Comparison of ENCODE assay signal across 8 cellular contexts in genomic region chr9:95167998-95168397, GRCh38.
DNase-seq lines count a peak whose midpoint lies in the region; ATAC-seq and TF ChIP-seq lines count a peak whose summit lies in the region.

No MANE protein-coding gene starts in this region.

- H2AFZ ChIP-seq in SK-N-SH (ENCODE audit: low read depth), result 0 out of 2 replicates have a peak overlapping the region, but pooled peaks have one; percentile 29

- DNase-seq in EH (ENCODE audit: low read depth) (peak; percentile 90), KBM-7 (peak; percentile 70), SK-N-SH (peak; percentile 26), amniotic stem cell (lab: John Stamatoyannopoulos, UW) (peak; percentile 85), immature natural killer cell (peak; percentile 24 to 50 (median 35))
- DNase-seq in stimulated activated CD4-positive, alpha-beta T cell treated with anti-CD3 and anti-CD28 coated beads, Interleukin-4, amount 100 ng/mL, for 4 hours, result peak; percentile 22 to 24

- H3K4me3 ChIP-seq in SK-N-SH (ENCODE audit: low read depth in 2 of 2, low read length in 1 of 2), result no peak overlapping the region

- WGBS in SK-N-SH (ENCODE audit: low lambda C conversion rate), result 58% methylated on average over 4 of the region's 4 CpGs

- POLR2A ChIA-PET in SK-N-SH (lab: Yijun Ruan, JAX), result no interaction called here

- peaks cover 4% of the 10 kb centered on the region; the same call in 1 of the 2 replicates for H3K9me3 ChIP-seq in SK-N-SH

- H3K27me3 ChIP-seq in SK-N-SH (ENCODE audit: insufficient read depth), result no peaks in the 10 kb centered on the region

- peak; percentile 74 for TF ChIP-seq CTCF in SK-N-SH (IDR thresholded peaks at IDR 0.05)

- H3K9me2 ChIP-seq in SK-N-SH, result no peaks in the 10 kb centered on the region

- no peaks in the 10 kb centered on the region for H3K79me2 ChIP-seq in SK-N-SH (ENCODE audit: insufficient read depth)

- H3F3A ChIP-seq in SK-N-SH (replicated peaks; ENCODE audit: insufficient read depth), result peaks cover 10% of the 10 kb centered on the region

- H3K4me2 ChIP-seq in SK-N-SH, result no peak overlapping the region

- ATAC-seq in HG03565 (IDR thresholded peaks at IDR 0.05; ENCODE audit: unreplicated experiment) (no peak), HG02678 (IDR thresholded peaks at IDR 0.05; ENCODE audit: unreplicated experiment) (no peak)

- CTCF ChIA-PET in SK-N-SH (lab: Yijun Ruan, JAX), result interaction anchor here (0.7 to 2.3 kb wide), 15 partner anchors 8 to 499 kb away, joined by 3 to 10 read pairs (median 3); no protein-coding TSS in a partner anchor

- peak; percentile 66 for TF ChIP-seq RAD21 in SK-N-SH (IDR thresholded peaks at IDR 0.05; ENCODE audit: low read length)

- no peak overlapping the region for H3K4me3 Mint-ChIP-seq in immature natural killer cell

- H3K36me3 ChIP-seq in SK-N-SH (replicated peaks in 1 of 2; ENCODE audit: control insufficient read depth in 1 of 2, insufficient read depth in 2 of 2, low read length in 1 of 2), result peaks cover 2 to 24% of the 10 kb centered on the region in 2 experiments

- H3K9ac ChIP-seq in SK-N-SH, result no peak overlapping the region

- no peak for TF ChIP-seq EP300 in SK-N-SH (IDR thresholded peaks at IDR 0.05; ENCODE audit: borderline replicate concordance in 1 of 2, low read depth in 1 of 2, low read length in 1 of 2)

- no peaks in the 10 kb centered on the region for H3K4me1 Mint-ChIP-seq in immature natural killer cell

- peak overlapping the region in 1 of 6 donors; percentile 27 for H3K27ac Mint-ChIP-seq in immature natural killer cell

- H4K20me1 ChIP-seq in SK-N-SH (ENCODE audit: insufficient read depth), result no peaks in the 10 kb centered on the region

- peaks cover 0 to 3% (median 0%) of the 10 kb centered on the region in 3 donors for H3K27me3 Mint-ChIP-seq in immature natural killer cell (ENCODE audit: low read depth in 3 of 3)

- no peak overlapping the region; a peak in 1 of 4 replicates for H3K27ac ChIP-seq in SK-N-SH (ENCODE audit: low read depth in 2 of 2, low read length in 1 of 2)

- H3K9me3 Mint-ChIP-seq in immature natural killer cell, result no peaks in the 10 kb centered on the region

- in situ Hi-C loops in KBM-7 (cut with MboI; ENCODE audit: low pct_unique_long_range_greater_than_20kb, low sequenced_read_pairs), result no loop called here

- peaks cover 0 to 24% (median 17%) of the 10 kb centered on the region in 3 donors for H3K36me3 Mint-ChIP-seq in immature natural killer cell

- peaks cover 9 to 18% of the 10 kb centered on the region in 2 experiments; a peak in 3 of 4 replicates for H3K4me1 ChIP-seq in SK-N-SH (ENCODE audit: control insufficient read depth in 1 of 2, insufficient read depth in 2 of 2, low read depth in 1 of 2, low read length in 1 of 2)

TF ChIP-seq in SK-N-SH, 30 proteins besides CTCF, POLR2A, EP300 and RAD21:
- TF ChIP-seq SMC3 (IDR thresholded peaks at IDR 0.05; ENCODE audit: low read depth, low read length), result peak; percentile 30
- 0 out of 2 replicates have a peak, but pooled peaks have one; percentile 34 for TF ChIP-seq YY1 (IDR thresholded peaks at IDR 0.05; ENCODE audit: low read depth)
- no peak for TF ChIP-seq POLR2AphosphoS5 (IDR thresholded peaks at IDR 0.05; ENCODE audit: low read depth, low read length)
- peak; percentile 40; the same call in 1 of the 2 replicates for TF ChIP-seq PBX3 (IDR thresholded peaks at IDR 0.05)
- TF ChIP-seq ELF1 (IDR thresholded peaks at IDR 0.05), result no peak
- TF ChIP-seq GATA2 (CRISPR knock-in tag; IDR thresholded peaks at IDR 0.05), result no peak

Comparison
In these comparisons a context has a peak if more than half of its experiments do, and no peak if none do; other contexts are left out.
1. DNase-seq: peak in every context shown above with its lines; median percentile 90 in EH; 85 in amniotic stem cell; 70 in KBM-7; 35 in immature natural killer cell; 26 in SK-N-SH; 23 in stimulated activated CD4-positive, alpha-beta T cell treated with anti-CD3 and anti-CD28 coated beads, Interleukin-4, amount 100 ng/mL, for 4 hours.